In the genomic region with DNA sequence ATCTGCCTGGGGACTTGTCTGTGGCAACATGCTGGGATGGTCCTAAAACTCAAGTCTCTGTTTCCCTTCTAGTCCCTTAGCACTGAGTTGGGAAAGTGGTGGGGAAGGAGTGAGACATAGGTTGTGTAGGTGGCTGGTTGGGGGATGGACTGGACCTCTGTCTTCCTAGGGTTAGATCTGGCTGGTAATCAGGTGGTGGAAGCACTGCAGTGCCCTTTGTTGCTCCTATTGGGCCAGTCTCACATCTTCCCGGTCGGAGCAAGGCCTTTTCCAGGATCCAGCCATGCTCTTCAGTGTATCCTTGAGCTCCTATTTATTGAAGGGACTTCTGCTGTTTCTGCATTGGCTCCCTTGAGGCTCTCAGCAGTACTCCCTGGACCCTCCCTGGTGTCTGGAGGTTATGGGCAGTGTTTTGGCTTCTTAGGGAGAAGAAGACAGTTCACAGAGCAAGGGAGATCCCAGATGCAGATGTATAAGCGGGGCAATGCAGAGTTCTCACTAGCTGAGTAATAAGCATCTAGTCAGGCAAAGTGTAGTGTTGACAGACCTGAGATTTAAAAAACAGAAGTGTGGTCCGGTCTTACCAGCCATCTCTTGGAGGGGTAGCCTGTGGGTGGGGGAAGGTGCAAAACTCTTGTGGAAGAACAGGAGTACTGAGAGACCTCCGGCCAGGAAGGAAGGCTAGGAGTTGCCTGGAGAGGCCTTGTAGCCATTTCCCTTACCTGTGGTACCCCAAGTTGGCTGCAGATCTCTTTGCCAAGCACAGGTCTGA, we compare ENCODE assay signal across 1 cellular context.
A peak's percentile ranks its signal among the peaks of the same experiment; 100 is the strongest.
TF ChIP-seq lines count a peak whose summit lies in the region.

No MANE protein-coding gene starts in this region.

TF ChIP-seq in HepG2, 621 proteins besides CTCF, POLR2A, EP300 and RAD21:
- TF ChIP-seq HIVEP1 (CRISPR knock-in tag; IDR thresholded peaks at IDR 0.05) (peak; percentile 67; the same call in 1 of the 2 replicates), NCOA5 (CRISPR knock-in tag; IDR thresholded peaks at IDR 0.05) (no peak), ZNF567 (CRISPR knock-in tag; IDR thresholded peaks at IDR 0.05; ENCODE audit: borderline replicate concordance) (0 out of 2 replicates have a peak, but pooled peaks have one; percentile 51), KAT2B (IDR thresholded peaks at IDR 0.05; ENCODE audit: borderline replicate concordance, low read depth, low read length) (no peak), ZNF510 (CRISPR knock-in tag; IDR thresholded peaks at IDR 0.05; ENCODE audit: low read depth) (peak; percentile 18; the same call in 1 of the 2 replicates), ZC3H13 (CRISPR knock-in tag; IDR thresholded peaks at IDR 0.05) (peak; percentile 90), PITX1 (CRISPR knock-in tag; IDR thresholded peaks at IDR 0.05) (peak; percentile 3; the same call in 1 of the 2 replicates), RBFOX2 (IDR thresholded peaks at IDR 0.05; ENCODE audit: low read depth, low read length) (no peak), ZNF550 (CRISPR knock-in tag; IDR thresholded peaks at IDR 0.05; ENCODE audit: borderline replicate concordance) (0 out of 2 replicates have a peak, but pooled peaks have one; percentile 47), ASH2L (IDR thresholded peaks at IDR 0.05; ENCODE audit: insufficient read length, low read depth, low read length) (no peak), SNAPC2 (CRISPR knock-in tag; IDR thresholded peaks at IDR 0.05) (no peak), ZNF749 (CRISPR knock-in tag; IDR thresholded peaks at IDR 0.05; ENCODE audit: borderline replicate concordance) (0 out of 2 replicates have a peak, but pooled peaks have one; percentile 9), ZNF678 (CRISPR knock-in tag; IDR thresholded peaks at IDR 0.05) (0 out of 2 replicates have a peak, but pooled peaks have one; percentile 47), KAT7 (CRISPR knock-in tag; IDR thresholded peaks at IDR 0.05; ENCODE audit: borderline replicate concordance) (no peak)
- TF ChIP-seq, protein P1, sequence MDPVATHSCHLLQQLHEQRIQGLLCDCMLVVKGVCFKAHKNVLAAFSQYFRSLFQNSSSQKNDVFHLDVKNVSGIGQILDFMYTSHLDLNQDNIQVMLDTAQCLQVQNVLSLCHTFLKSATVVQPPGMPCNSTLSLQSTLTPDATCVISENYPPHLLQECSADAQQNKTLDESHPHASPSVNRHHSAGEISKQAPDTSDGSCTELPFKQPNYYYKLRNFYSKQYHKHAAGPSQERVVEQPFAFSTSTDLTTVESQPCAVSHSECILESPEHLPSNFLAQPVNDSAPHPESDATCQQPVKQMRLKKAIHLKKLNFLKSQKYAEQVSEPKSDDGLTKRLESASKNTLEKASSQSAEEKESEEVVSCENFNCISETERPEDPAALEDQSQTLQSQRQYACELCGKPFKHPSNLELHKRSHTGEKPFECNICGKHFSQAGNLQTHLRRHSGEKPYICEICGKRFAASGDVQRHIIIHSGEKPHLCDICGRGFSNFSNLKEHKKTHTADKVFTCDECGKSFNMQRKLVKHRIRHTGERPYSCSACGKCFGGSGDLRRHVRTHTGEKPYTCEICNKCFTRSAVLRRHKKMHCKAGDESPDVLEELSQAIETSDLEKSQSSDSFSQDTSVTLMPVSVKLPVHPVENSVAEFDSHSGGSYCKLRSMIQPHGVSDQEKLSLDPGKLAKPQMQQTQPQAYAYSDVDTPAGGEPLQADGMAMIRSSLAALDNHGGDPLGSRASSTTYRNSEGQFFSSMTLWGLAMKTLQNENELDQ (CRISPR knock-in tag; IDR thresholded peaks at IDR 0.05; ENCODE audit: borderline replicate concordance) = no peak
- TF ChIP-seq, protein P2, sequence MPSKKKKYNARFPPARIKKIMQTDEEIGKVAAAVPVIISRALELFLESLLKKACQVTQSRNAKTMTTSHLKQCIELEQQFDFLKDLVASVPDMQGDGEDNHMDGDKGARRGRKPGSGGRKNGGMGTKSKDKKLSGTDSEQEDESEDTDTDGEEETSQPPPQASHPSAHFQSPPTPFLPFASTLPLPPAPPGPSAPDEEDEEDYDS (CRISPR knock-in tag; IDR thresholded peaks at IDR 0.05) = no peak
- TF ChIP-seq, protein P3, sequence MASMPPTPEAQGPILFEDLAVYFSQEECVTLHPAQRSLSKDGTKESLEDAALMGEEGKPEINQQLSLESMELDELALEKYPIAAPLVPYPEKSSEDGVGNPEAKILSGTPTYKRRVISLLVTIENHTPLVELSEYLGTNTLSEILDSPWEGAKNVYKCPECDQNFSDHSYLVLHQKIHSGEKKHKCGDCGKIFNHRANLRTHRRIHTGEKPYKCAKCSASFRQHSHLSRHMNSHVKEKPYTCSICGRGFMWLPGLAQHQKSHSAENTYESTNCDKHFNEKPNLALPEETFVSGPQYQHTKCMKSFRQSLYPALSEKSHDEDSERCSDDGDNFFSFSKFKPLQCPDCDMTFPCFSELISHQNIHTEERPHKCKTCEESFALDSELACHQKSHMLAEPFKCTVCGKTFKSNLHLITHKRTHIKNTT (CRISPR knock-in tag; IDR thresholded peaks at IDR 0.05) = no peak
- TF ChIP-seq, protein P4, sequence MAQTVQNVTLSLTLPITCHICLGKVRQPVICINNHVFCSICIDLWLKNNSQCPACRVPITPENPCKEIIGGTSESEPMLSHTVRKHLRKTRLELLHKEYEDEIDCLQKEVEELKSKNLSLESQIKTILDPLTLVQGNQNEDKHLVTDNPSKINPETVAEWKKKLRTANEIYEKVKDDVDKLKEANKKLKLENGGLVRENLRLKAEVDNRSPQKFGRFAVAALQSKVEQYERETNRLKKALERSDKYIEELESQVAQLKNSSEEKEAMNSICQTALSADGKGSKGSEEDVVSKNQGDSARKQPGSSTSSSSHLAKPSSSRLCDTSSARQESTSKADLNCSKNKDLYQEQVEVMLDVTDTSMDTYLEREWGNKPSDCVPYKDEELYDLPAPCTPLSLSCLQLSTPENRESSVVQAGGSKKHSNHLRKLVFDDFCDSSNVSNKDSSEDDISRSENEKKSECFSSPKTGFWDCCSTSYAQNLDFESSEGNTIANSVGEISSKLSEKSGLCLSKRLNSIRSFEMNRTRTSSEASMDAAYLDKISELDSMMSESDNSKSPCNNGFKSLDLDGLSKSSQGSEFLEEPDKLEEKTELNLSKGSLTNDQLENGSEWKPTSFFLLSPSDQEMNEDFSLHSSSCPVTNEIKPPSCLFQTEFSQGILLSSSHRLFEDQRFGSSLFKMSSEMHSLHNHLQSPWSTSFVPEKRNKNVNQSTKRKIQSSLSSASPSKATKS (CRISPR knock-in tag; IDR thresholded peaks at IDR 0.05) = no peak
- TF ChIP-seq, protein P5, sequence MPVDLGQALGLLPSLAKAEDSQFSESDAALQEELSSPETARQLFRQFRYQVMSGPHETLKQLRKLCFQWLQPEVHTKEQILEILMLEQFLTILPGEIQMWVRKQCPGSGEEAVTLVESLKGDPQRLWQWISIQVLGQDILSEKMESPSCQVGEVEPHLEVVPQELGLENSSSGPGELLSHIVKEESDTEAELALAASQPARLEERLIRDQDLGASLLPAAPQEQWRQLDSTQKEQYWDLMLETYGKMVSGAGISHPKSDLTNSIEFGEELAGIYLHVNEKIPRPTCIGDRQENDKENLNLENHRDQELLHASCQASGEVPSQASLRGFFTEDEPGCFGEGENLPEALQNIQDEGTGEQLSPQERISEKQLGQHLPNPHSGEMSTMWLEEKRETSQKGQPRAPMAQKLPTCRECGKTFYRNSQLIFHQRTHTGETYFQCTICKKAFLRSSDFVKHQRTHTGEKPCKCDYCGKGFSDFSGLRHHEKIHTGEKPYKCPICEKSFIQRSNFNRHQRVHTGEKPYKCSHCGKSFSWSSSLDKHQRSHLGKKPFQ (CRISPR knock-in tag; IDR thresholded peaks at IDR 0.05; ENCODE audit: insufficient replicate concordance) = peak; percentile 11
- TF ChIP-seq, protein P6, sequence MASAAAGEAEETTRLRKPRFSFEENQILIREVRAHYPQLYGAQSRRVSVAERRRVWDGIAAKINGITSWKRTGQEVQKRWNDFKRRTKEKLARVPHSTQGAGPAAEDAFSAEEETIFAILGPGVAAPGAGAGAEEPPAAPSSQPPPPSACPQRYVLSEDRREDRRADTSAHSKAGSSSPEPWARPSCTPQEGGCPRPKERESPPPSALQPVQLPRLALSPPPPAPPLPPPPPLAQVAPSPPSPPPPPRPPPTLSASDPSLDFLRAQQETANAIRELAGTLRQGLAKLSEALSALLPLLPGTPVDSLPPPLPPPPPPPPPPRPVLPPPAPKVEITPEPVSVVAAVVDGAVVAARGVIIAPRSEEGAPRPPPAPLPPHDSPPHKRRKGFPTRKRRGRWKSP (CRISPR knock-in tag; IDR thresholded peaks at IDR 0.05) = 0 out of 2 replicates have a peak, but pooled peaks have one; percentile 34
TF ChIP-seq in HepG2: peak in this region for 10.
